In the genomic region with DNA sequence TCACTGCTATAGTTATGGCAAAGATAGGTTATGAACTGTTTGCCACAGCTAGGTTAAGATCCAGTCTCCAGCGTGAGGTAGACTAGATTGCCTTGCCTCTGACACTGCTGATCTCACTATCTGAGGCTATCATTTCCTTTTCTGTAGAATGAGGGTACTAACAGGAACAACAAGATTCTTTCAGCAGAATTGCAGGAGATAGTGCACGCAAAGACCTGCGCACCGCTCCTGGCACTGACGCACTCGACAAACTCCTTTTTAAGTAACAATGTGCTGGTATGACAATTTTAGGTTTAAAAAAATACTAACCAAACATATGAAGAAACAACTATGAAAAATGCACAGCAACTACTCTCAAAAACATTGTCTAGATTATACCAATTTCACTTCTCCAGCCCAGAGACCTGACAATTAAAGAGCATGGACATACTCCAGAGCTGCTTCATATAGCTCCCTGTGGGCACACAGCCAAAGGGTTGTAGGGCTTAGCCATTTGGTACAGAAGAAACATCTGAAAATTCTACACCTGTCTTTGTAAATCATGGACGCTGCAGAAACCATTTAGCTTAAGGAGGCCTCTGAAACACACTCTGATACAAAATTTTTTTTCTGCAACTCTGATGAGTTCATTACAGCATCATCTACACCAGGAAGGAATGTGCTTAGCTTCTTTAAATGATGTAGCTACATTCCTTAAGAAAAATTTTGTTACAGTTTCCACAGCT, we compare ENCODE assay signal across 16 cellular contexts. TPM values are rescaled to one million over a fixed set of nuclear protein-coding genes. Genes with fewer than 3 reads are reported as not detected.
DNase-seq lines count a peak whose midpoint lies in the region; TF ChIP-seq lines count a peak whose summit lies in the region.
"Had no signal": no experiment of that assay in that cellular context is flagged by ENCODE, and none has a peak within 500 bp of the region (broad histone marks: within the 10 kb centered on the region; RNA-seq: fewer than 3 reads in every experiment).

No MANE protein-coding gene starts in this region.

- no peaks in the 10 kb centered on the region for H3K27me3 ChIP-seq in CD8-positive, alpha-beta memory T cell (ENCODE audit: insufficient read depth, low read length, poor library complexity, severe bottlenecking)
- no peaks in the 10 kb centered on the region for H3K27me3 ChIP-seq in SK-N-SH (ENCODE audit: insufficient read depth)

- peak in 1 of 2 experiments; percentile 86; a peak in 2 of 4 replicates for TF ChIP-seq EP300 in SK-N-SH (IDR thresholded peaks at IDR 0.05; ENCODE audit: borderline replicate concordance in 1 of 2, low read depth in 1 of 2, low read length in 1 of 2)

- H3K4me1 ChIP-seq in CD8-positive, alpha-beta memory T cell (ENCODE audit: insufficient read depth, low read length), result no peaks in the 10 kb centered on the region
- peaks cover 0 to 13% of the 10 kb centered on the region in 2 experiments; a peak in 2 of 4 replicates for H3K4me1 ChIP-seq in SK-N-SH (ENCODE audit: control insufficient read depth in 1 of 2, insufficient read depth in 2 of 2, low read depth in 1 of 2, low read length in 1 of 2)

- no peak for DNase-seq in CD8-positive, alpha-beta memory T cell
- DNase-seq in SK-N-SH (peak; percentile 57), fibroblast of the aortic adventitia (ENCODE audit: low read depth) (peak; percentile 24), skeletal muscle cell (ENCODE audit: low read depth) (peak; percentile 39), A172 (ENCODE audit: low spot score) (no peak), GM13977 (ENCODE audit: low spot score) (no peak)
- no peak for DNase-seq in activated T-cell treated with anti-CD3 and anti-CD28 coated beads, Interleukin-2, amount 50 U/mL, for 1 hour
- DNase-seq: C1 segment of cervical spinal cord, DMS79 treated with DMSO at 0.1 percent for 48 hours, HCEC 1CT, NCI-H1105 treated with DMSO at 0.1 percent for 48 hours, NCI-H1694, NCI-H2081 treated with DMSO at 0.1 percent for 48 hours, SHP77 treated with DMSO at 0.1 percent for 48 hours had no signal

- H3K27ac ChIP-seq in CD8-positive, alpha-beta memory T cell (ENCODE audit: low read depth, low read length), result no peak overlapping the region
- peak overlapping the region in 1 of 2 experiments; percentile 90; a peak in 2 of 4 replicates for H3K27ac ChIP-seq in SK-N-SH (ENCODE audit: low read depth in 2 of 2, low read length in 1 of 2)

- H3K27me3 Mint-ChIP-seq in CD8-positive, alpha-beta memory T cell, result peaks cover 0 to 4% of the 10 kb centered on the region in 2 donors

- H3K4me1 Mint-ChIP-seq in CD8-positive, alpha-beta memory T cell, result peaks cover 0 to under 1% (median 0%) of the 10 kb centered on the region in 3 donors

- peak overlapping the region in 5 of 8 donors; percentile 14 to 56 (median 49) for H3K27ac Mint-ChIP-seq in CD8-positive, alpha-beta memory T cell

- TF ChIP-seq RAD21 in SK-N-SH (IDR thresholded peaks at IDR 0.05; ENCODE audit: low read length), result no peak; the same call in 1 of the 2 replicates

- H3K9me2 ChIP-seq in SK-N-SH, result no peaks in the 10 kb centered on the region

- H3K79me2 ChIP-seq in SK-N-SH (ENCODE audit: insufficient read depth), result peaks cover 20% of the 10 kb centered on the region

- TF ChIP-seq CTCF in SK-N-SH (IDR thresholded peaks at IDR 0.05) (no peak), fibroblast of the aortic adventitia (IDR thresholded peaks at IDR 0.05; ENCODE audit: insufficient read depth, low read length) (no peak), GM13977 (IDR thresholded peaks at IDR 0.05; ENCODE audit: extremely low read depth, insufficient read depth, missing control alignments) (no peak)

- no peaks in the 10 kb centered on the region for H3K36me3 ChIP-seq in CD8-positive, alpha-beta memory T cell (ENCODE audit: insufficient read depth, low read length)
- H3K36me3 ChIP-seq in SK-N-SH (replicated peaks in 1 of 2; ENCODE audit: control insufficient read depth in 1 of 2, insufficient read depth in 2 of 2, low read length in 1 of 2), result peaks cover 0 to 8% of the 10 kb centered on the region in 2 experiments

- H3K4me3 Mint-ChIP-seq in CD8-positive, alpha-beta memory T cell, result peak overlapping the region in 1 of 7 donors; percentile 49

- POLR2A ChIA-PET in CD8-positive, alpha-beta memory T cell (lab: Charles Lee), result no interaction called here
- POLR2A ChIA-PET in SK-N-SH (lab: Yijun Ruan, JAX), result interaction anchor here (1.0 kb wide), 1 partner anchor 11 kb away, joined by 4 read pairs; no protein-coding TSS in a partner anchor

- peaks cover 0 to 6% (median 2%) of the 10 kb centered on the region in 3 donors for H3K36me3 Mint-ChIP-seq in CD8-positive, alpha-beta memory T cell

- no peaks in the 10 kb centered on the region for H3K9me3 ChIP-seq in CD8-positive, alpha-beta memory T cell (ENCODE audit: low read length)
- H3K9me3 ChIP-seq in SK-N-SH, result no peaks in the 10 kb centered on the region; the same call in none of the 2 replicates

- H3K4me3 ChIP-seq in CD8-positive, alpha-beta memory T cell (ENCODE audit: low read length), result no peak overlapping the region
- H3K4me3 ChIP-seq in SK-N-SH (ENCODE audit: low read depth in 2 of 2, low read length in 1 of 2) (no peak overlapping the region), fibroblast of the aortic adventitia (ENCODE audit: low read depth, low read length) (no peak overlapping the region), skeletal muscle cell (ENCODE audit: low read depth, low read length) (no peak overlapping the region)
- H3K4me3 ChIP-seq: K562 had no signal

- WGBS in SK-N-SH (ENCODE audit: low lambda C conversion rate), result 81% methylated on average over 7 of the region's 7 CpGs

- no peak overlapping the region for H2AFZ ChIP-seq in SK-N-SH (ENCODE audit: low read depth)

- CTCF ChIA-PET in CD8-positive, alpha-beta memory T cell (lab: Charles Lee), result no interaction called here
- CTCF ChIA-PET in SK-N-SH (lab: Yijun Ruan, JAX), result interaction anchor here (0.7 to 2.4 kb wide), 7 partner anchors 12 to 447 kb away, joined by 3 to 7 read pairs (median 3); no protein-coding TSS in a partner anchor

- peaks cover 17% of the 10 kb centered on the region for H3F3A ChIP-seq in SK-N-SH (replicated peaks; ENCODE audit: insufficient read depth)

- in situ Hi-C loops in GM13977 (cut with MboI; ENCODE audit: low pct_unique_long_range_greater_than_20kb, low sequenced_read_pairs, unreplicated experiment), result no loop called here

- no peak overlapping the region for H3K9ac ChIP-seq in SK-N-SH

- no peak overlapping the region for H3K4me2 ChIP-seq in SK-N-SH

- H4K20me1 ChIP-seq in SK-N-SH (ENCODE audit: insufficient read depth), result no peaks in the 10 kb centered on the region

- peaks cover 0 to 10% (median 3%) of the 10 kb centered on the region in 5 donors for H3K9me3 Mint-ChIP-seq in CD8-positive, alpha-beta memory T cell

TF ChIP-seq in SK-N-SH, 30 proteins besides CTCF, POLR2A, EP300 and RAD21 (continues in another document):
- TF ChIP-seq, protein P1, sequence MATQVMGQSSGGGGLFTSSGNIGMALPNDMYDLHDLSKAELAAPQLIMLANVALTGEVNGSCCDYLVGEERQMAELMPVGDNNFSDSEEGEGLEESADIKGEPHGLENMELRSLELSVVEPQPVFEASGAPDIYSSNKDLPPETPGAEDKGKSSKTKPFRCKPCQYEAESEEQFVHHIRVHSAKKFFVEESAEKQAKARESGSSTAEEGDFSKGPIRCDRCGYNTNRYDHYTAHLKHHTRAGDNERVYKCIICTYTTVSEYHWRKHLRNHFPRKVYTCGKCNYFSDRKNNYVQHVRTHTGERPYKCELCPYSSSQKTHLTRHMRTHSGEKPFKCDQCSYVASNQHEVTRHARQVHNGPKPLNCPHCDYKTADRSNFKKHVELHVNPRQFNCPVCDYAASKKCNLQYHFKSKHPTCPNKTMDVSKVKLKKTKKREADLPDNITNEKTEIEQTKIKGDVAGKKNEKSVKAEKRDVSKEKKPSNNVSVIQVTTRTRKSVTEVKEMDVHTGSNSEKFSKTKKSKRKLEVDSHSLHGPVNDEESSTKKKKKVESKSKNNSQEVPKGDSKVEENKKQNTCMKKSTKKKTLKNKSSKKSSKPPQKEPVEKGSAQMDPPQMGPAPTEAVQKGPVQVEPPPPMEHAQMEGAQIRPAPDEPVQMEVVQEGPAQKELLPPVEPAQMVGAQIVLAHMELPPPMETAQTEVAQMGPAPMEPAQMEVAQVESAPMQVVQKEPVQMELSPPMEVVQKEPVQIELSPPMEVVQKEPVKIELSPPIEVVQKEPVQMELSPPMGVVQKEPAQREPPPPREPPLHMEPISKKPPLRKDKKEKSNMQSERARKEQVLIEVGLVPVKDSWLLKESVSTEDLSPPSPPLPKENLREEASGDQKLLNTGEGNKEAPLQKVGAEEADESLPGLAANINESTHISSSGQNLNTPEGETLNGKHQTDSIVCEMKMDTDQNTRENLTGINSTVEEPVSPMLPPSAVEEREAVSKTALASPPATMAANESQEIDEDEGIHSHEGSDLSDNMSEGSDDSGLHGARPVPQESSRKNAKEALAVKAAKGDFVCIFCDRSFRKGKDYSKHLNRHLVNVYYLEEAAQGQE (IDR thresholded peaks at IDR 0.05; ENCODE audit: low read depth, low read length), result no peak
- TF ChIP-seq, protein P2, sequence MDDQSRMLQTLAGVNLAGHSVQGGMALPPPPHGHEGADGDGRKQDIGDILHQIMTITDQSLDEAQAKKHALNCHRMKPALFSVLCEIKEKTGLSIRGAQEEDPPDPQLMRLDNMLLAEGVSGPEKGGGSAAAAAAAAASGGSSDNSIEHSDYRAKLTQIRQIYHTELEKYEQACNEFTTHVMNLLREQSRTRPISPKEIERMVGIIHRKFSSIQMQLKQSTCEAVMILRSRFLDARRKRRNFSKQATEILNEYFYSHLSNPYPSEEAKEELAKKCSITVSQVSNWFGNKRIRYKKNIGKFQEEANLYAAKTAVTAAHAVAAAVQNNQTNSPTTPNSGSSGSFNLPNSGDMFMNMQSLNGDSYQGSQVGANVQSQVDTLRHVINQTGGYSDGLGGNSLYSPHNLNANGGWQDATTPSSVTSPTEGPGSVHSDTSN (IDR thresholded peaks at IDR 0.05), result no peak
- TF ChIP-seq FOSL2 (IDR thresholded peaks at IDR 0.05; ENCODE audit: borderline replicate concordance, low read depth), result 0 out of 2 replicates have a peak, but pooled peaks have one; percentile 3
- TF ChIP-seq, protein P3, sequence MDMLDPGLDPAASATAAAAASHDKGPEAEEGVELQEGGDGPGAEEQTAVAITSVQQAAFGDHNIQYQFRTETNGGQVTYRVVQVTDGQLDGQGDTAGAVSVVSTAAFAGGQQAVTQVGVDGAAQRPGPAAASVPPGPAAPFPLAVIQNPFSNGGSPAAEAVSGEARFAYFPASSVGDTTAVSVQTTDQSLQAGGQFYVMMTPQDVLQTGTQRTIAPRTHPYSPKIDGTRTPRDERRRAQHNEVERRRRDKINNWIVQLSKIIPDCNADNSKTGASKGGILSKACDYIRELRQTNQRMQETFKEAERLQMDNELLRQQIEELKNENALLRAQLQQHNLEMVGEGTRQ (IDR thresholded peaks at IDR 0.05; ENCODE audit: borderline replicate concordance, low read depth, low read length), result no peak
- TF ChIP-seq TCF12 (IDR thresholded peaks at IDR 0.05), result peak; percentile 69

RNA-seq across cellular contexts. Expression of a gene that starts 7.8 kb away (rescaled TPM):
- under 1 TPM; 0.11 to 0.31 TPM for total RNA-seq in CD8-positive, alpha-beta memory T cell
- polyA plus RNA-seq in CD8-positive, alpha-beta memory T cell, result 6.4 TPM
- polyA plus RNA-seq in SK-N-SH (2012; rRNA removed), result 24.0 and 25.0 TPM in 2 replicates
- 29.1 and 32.7 TPM in 2 replicates for polyA plus RNA-seq in SK-N-SH (2012; cell fraction: cytosol; rRNA removed)
- polyA plus RNA-seq in SK-N-SH (2012; cell fraction: nucleus; rRNA removed), result 26.1 and 36.9 TPM in 2 replicates
- 82.7 and 83.5 TPM in 2 replicates for total RNA-seq in fibroblast of the aortic adventitia (ENCODE audit: low replicate concordance)
- total RNA-seq in A172 (2014; rRNA removed; shearing (Covaris generic)), result 7.1 and 8.1 TPM in 2 replicates
- total RNA-seq: G401, K562 had no signal
- polyA plus RNA-seq: K562 had no signal

Comparison
In these comparisons a context has a peak if more than half of its experiments do, and no peak if none do; other contexts are left out.
1. DNase-seq: peak in SK-N-SH (single experiment), fibroblast of the aortic adventitia (single experiment) and skeletal muscle cell (single experiment); none in CD8-positive, alpha-beta memory T cell (0 of 5), A172 (single experiment), GM13977 (single experiment) and activated T-cell treated with anti-CD3 and anti-CD28 coated beads, Interleukin-2, amount 50 U/mL, for 1 hour (single experiment).